In genomic region chr13:46531953-46532352, GRCh38 we compare ENCODE assay signal across 2 cellular contexts.
A peak's percentile ranks its signal among the peaks of the same experiment; 100 is the strongest.
TF ChIP-seq lines count a peak whose summit lies in the region.

No MANE protein-coding gene starts in this region.

TF ChIP-seq in GM12891, 5 proteins besides CTCF, POLR2A, EP300 and RAD21:
- no peak for TF ChIP-seq TAF1 (IDR thresholded peaks at IDR 0.05; ENCODE audit: low read depth, low read length)
- TF ChIP-seq SPI1 (IDR thresholded peaks at IDR 0.05; ENCODE audit: low read depth, low read length) = no peak
- no peak for TF ChIP-seq POLR2AphosphoS5 (IDR thresholded peaks at IDR 0.05; ENCODE audit: low read depth, low read length)
- TF ChIP-seq POU2F2 (IDR thresholded peaks at IDR 0.05; ENCODE audit: low read depth, low read length) = no peak
- TF ChIP-seq PAX5 (IDR thresholded peaks at IDR 0.05; ENCODE audit: insufficient read depth, low read length, severe bottlenecking) = no peak

TF ChIP-seq in K562, 482 proteins besides CTCF, POLR2A, EP300 and RAD21:
- TF ChIP-seq MAFF (IDR thresholded peaks at IDR 0.05; ENCODE audit: low read length) (peak; percentile 66), SAFB (IDR thresholded peaks at IDR 0.05; ENCODE audit: borderline replicate concordance, low read depth, low read length) (no peak), NFE2L1 (tag; IDR thresholded peaks at IDR 0.05; ENCODE audit: borderline replicate concordance, low read depth) (peak; percentile 42; the same call in 1 of the 2 replicates), PHF21A (IDR thresholded peaks at IDR 0.05; ENCODE audit: borderline replicate concordance, low read depth) (no peak), ZNF444 (CRISPR knock-in tag; IDR thresholded peaks at IDR 0.05) (no peak), MAFK (IDR thresholded peaks at IDR 0.05; ENCODE audit: low read length) (peak; percentile 24; the same call in 1 of the 2 replicates), MAFG (tag; conservative IDR thresholded peaks at IDR 0.05) (peak; percentile 75), ZNF316 (IDR thresholded peaks at IDR 0.05) (peak; percentile 78), ELF2 (CRISPR knock-in tag; IDR thresholded peaks at IDR 0.05) (no peak), DACH1 (IDR thresholded peaks at IDR 0.05; ENCODE audit: partially characterized antibody) (no peak), ZFP30 (CRISPR knock-in tag; IDR thresholded peaks at IDR 0.05; ENCODE audit: borderline replicate concordance) (no peak), ARID2 (IDR thresholded peaks at IDR 0.05) (no peak), C11orf30 (IDR thresholded peaks at IDR 0.05; ENCODE audit: low read depth) (peak; percentile 76), ZNF584 (CRISPR knock-in tag; IDR thresholded peaks at IDR 0.05; ENCODE audit: low read depth) (no peak), NCOA1 (IDR thresholded peaks at IDR 0.05; ENCODE audit: low read depth) (no peak), NFE2 (IDR thresholded peaks at IDR 0.05; ENCODE audit: low read depth) (peak; percentile 84)
